ENCODE assay signal across 8 cellular contexts in the genomic region with DNA sequence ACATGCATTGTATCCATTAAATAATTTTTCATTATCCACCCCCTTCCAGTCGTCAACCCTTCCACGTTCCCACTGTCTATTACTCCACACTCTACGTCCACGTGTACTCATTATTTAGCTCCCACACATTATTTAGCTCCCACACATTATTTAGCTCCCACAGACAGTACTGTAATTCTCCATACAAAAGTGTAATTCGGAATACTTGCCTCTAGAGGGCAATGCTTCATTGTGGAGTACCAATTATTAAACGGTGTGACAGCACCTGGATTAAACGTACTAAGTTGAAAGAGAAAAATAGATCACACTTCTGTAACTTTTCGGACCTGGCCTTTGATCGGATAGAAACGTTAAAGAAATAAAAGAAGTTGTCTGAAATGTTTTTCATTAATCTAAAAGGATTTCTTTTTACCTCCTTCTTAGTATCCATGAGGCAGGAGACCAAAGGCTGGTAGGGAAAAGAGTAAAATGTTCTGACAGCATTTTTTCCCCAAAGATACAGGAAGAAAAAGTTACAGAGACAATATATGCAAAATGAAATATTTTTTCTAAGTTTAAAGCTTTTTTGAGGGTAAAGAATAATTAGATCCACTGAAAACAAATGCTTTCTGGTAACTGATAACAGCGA.
DNase-seq lines count a peak whose midpoint lies in the region; ATAC-seq and TF ChIP-seq lines count a peak whose summit lies in the region.

No MANE protein-coding gene starts in this region.

- TF ChIP-seq CTCF in brain (conservative IDR thresholded peaks at IDR 0.05) (peak; percentile 64 to 76), lower lobe of right lung (IDR thresholded peaks at IDR 0.05) (peak; percentile 56), ovary (IDR thresholded peaks at IDR 0.05) (peak in 1 of 3 donors; percentile 13)

- DNase-seq in DMS153 (lab: John Stamatoyannopoulos, UW), result peak; percentile 46
- peak; percentile 42 for DNase-seq in NCI-H345 (lab: John Stamatoyannopoulos, UW)
- no peak for DNase-seq in lower lobe of right lung
- DNase-seq in NCI-H128 (lab: John Stamatoyannopoulos, UW; ENCODE audit: unreplicated experiment), result no peak
- no peak for DNase-seq in ovary

- no peaks in the 10 kb centered on the region for H3K9me3 ChIP-seq in lower lobe of right lung
- no peaks in the 10 kb centered on the region for H3K9me3 ChIP-seq in ovary

- H3K4me3 Mint-ChIP-seq in brain, result no peak overlapping the region

- H3K4me3 ChIP-seq in lower lobe of right lung (no peak overlapping the region), ovary (no peak overlapping the region)

- WGBS in ovary, 3 donors, result 12 to 17% (median 15%) methylated on average over 11 of the region's 11 CpGs

- H3K36me3 Mint-ChIP-seq in brain, result no peaks in the 10 kb centered on the region

- intact Hi-C loops in lower lobe of right lung (cut with DNase I), result no loop called here
- intact Hi-C loops in ovary (cut with DNase I), result no loop called here

- no peaks in the 10 kb centered on the region for H3K9me3 Mint-ChIP-seq in brain

- H3K36me3 ChIP-seq in lower lobe of right lung (no peaks in the 10 kb centered on the region), ovary (no peaks in the 10 kb centered on the region)

- H3K27ac ChIP-seq in lower lobe of right lung (no peak overlapping the region), ovary (no peak overlapping the region)

- TF ChIP-seq EP300 in ovary (IDR thresholded peaks at IDR 0.05), result no peak

- no peaks in the 10 kb centered on the region for H3K4me1 Mint-ChIP-seq in brain

- H3K27ac Mint-ChIP-seq in brain, result no peak overlapping the region

- H3K27me3 Mint-ChIP-seq in brain, result no peaks in the 10 kb centered on the region

- peak; percentile 96 for ATAC-seq in GM19351 (IDR thresholded peaks at IDR 0.05; ENCODE audit: unreplicated experiment)
- ATAC-seq in HG03135 (IDR thresholded peaks at IDR 0.05; ENCODE audit: unreplicated experiment), result peak; percentile 87
- peak; percentile 70 to 84 for ATAC-seq in lower lobe of right lung

- no peaks in the 10 kb centered on the region for H3K27me3 ChIP-seq in lower lobe of right lung (ENCODE audit: low read depth)
- H3K27me3 ChIP-seq in ovary, result no peaks in the 10 kb centered on the region

- TF ChIP-seq POLR2A in ovary (IDR thresholded peaks at IDR 0.05), result no peak

- no peaks in the 10 kb centered on the region for H3K4me1 ChIP-seq in lower lobe of right lung
- H3K4me1 ChIP-seq in ovary (ENCODE audit: insufficient read depth), result no peaks in the 10 kb centered on the region

Comparison
In these comparisons a context has a peak if more than half of its experiments do, and no peak if none do; other contexts are left out.
1. DNase-seq: peak in DMS153 (single experiment) and NCI-H345 (single experiment); none in lower lobe of right lung (single experiment), NCI-H128 (single experiment) and ovary (0 of 5).
2. Peak in every context shown above with its lines, with median percentiles within 50 percentile points of each other: ATAC-seq.